In the genomic region with DNA sequence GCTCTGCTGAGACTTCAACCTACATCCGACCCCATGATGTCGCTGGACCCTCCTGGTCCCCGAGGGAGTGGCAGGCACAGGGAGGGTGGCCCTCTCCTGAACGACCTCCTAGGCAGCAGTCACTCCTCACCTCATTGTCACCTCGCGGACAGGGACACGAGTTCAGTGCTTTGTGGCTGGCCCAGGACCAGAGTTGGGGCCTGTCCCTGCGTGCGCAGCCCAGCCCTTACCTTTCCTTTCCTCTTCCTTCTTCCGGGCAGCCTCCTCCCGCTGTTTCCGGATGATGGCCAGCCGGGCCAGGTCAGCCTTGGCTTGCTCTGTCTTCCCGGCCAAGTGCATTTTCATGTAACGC, we compare ENCODE assay signal across 2 cellular contexts.
TF ChIP-seq lines count a peak whose summit lies in the region.

No MANE protein-coding gene starts in this region.

TF ChIP-seq in GM23338, 12 proteins besides CTCF, POLR2A, EP300 and RAD21 (continues in another document):
- no peak for TF ChIP-seq ZNF114 (CRISPR knock-in tag; IDR thresholded peaks at IDR 0.05)
- TF ChIP-seq, protein P1, sequence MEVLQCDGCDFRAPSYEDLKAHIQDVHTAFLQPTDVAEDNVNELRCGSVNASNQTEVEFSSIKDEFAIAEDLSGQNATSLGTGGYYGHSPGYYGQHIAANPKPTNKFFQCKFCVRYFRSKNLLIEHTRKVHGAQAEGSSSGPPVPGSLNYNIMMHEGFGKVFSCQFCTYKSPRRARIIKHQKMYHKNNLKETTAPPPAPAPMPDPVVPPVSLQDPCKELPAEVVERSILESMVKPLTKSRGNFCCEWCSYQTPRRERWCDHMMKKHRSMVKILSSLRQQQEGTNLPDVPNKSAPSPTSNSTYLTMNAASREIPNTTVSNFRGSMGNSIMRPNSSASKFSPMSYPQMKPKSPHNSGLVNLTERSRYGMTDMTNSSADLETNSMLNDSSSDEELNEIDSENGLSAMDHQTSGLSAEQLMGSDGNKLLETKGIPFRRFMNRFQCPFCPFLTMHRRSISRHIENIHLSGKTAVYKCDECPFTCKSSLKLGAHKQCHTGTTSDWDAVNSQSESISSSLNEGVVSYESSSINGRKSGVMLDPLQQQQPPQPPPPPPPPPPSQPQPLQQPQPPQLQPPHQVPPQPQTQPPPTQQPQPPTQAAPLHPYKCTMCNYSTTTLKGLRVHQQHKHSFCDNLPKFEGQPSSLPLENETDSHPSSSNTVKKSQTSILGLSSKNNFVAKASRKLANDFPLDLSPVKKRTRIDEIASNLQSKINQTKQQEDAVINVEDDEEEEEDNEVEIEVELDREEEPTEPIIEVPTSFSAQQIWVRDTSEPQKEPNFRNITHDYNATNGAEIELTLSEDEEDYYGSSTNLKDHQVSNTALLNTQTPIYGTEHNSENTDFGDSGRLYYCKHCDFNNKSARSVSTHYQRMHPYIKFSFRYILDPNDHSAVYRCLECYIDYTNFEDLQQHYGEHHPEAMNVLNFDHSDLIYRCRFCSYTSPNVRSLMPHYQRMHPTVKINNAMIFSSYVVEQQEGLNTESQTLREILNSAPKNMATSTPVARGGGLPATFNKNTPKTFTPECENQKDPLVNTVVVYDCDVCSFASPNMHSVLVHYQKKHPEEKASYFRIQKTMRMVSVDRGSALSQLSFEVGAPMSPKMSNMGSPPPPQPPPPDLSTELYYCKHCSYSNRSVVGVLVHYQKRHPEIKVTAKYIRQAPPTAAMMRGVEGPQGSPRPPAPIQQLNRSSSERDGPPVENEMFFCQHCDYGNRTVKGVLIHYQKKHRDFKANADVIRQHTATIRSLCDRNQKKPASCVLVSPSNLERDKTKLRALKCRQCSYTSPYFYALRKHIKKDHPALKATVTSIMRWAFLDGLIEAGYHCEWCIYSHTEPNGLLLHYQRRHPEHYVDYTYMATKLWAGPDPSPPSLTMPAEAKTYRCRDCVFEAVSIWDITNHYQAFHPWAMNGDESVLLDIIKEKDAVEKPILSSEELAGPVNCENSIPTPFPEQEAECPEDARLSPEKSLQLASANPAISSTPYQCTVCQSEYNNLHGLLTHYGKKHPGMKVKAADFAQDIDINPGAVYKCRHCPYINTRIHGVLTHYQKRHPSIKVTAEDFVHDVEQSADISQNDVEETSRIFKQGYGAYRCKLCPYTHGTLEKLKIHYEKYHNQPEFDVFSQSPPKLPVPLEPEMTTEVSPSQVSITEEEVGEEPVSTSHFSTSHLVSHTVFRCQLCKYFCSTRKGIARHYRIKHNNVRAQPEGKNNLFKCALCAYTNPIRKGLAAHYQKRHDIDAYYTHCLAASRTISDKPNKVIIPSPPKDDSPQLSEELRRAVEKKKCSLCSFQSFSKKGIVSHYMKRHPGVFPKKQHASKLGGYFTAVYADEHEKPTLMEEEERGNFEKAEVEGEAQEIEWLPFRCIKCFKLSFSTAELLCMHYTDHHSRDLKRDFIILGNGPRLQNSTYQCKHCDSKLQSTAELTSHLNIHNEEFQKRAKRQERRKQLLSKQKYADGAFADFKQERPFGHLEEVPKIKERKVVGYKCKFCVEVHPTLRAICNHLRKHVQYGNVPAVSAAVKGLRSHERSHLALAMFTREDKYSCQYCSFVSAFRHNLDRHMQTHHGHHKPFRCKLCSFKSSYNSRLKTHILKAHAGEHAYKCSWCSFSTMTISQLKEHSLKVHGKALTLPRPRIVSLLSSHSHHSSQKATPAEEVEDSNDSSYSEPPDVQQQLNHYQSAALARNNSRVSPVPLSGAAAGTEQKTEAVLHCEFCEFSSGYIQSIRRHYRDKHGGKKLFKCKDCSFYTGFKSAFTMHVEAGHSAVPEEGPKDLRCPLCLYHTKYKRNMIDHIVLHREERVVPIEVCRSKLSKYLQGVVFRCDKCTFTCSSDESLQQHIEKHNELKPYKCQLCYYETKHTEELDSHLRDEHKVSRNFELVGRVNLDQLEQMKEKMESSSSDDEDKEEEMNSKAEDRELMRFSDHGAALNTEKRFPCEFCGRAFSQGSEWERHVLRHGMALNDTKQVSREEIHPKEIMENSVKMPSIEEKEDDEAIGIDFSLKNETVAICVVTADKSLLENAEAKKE (CRISPR knock-in tag; IDR thresholded peaks at IDR 0.05): no peak
- TF ChIP-seq, protein P2, sequence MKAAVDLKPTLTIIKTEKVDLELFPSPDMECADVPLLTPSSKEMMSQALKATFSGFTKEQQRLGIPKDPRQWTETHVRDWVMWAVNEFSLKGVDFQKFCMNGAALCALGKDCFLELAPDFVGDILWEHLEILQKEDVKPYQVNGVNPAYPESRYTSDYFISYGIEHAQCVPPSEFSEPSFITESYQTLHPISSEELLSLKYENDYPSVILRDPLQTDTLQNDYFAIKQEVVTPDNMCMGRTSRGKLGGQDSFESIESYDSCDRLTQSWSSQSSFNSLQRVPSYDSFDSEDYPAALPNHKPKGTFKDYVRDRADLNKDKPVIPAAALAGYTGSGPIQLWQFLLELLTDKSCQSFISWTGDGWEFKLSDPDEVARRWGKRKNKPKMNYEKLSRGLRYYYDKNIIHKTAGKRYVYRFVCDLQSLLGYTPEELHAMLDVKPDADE (IDR thresholded peaks at IDR 0.05): no peak
- TF ChIP-seq, protein P3, sequence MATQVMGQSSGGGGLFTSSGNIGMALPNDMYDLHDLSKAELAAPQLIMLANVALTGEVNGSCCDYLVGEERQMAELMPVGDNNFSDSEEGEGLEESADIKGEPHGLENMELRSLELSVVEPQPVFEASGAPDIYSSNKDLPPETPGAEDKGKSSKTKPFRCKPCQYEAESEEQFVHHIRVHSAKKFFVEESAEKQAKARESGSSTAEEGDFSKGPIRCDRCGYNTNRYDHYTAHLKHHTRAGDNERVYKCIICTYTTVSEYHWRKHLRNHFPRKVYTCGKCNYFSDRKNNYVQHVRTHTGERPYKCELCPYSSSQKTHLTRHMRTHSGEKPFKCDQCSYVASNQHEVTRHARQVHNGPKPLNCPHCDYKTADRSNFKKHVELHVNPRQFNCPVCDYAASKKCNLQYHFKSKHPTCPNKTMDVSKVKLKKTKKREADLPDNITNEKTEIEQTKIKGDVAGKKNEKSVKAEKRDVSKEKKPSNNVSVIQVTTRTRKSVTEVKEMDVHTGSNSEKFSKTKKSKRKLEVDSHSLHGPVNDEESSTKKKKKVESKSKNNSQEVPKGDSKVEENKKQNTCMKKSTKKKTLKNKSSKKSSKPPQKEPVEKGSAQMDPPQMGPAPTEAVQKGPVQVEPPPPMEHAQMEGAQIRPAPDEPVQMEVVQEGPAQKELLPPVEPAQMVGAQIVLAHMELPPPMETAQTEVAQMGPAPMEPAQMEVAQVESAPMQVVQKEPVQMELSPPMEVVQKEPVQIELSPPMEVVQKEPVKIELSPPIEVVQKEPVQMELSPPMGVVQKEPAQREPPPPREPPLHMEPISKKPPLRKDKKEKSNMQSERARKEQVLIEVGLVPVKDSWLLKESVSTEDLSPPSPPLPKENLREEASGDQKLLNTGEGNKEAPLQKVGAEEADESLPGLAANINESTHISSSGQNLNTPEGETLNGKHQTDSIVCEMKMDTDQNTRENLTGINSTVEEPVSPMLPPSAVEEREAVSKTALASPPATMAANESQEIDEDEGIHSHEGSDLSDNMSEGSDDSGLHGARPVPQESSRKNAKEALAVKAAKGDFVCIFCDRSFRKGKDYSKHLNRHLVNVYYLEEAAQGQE (IDR thresholded peaks at IDR 0.05; ENCODE audit: unreplicated experiment): no peak
- TF ChIP-seq POLR2AphosphoS5 (IDR thresholded peaks at IDR 0.05; ENCODE audit: low read depth): no peak
- no peak for TF ChIP-seq JUNB (IDR thresholded peaks at IDR 0.05; ENCODE audit: unreplicated experiment)
- no peak for TF ChIP-seq STAT1 (IDR thresholded peaks at IDR 0.05; ENCODE audit: unreplicated experiment)
- TF ChIP-seq CREB1 (CRISPR knock-in tag; IDR thresholded peaks at IDR 0.05; ENCODE audit: low read depth): no peak
- no peak for TF ChIP-seq ZNF331 (CRISPR knock-in tag; IDR thresholded peaks at IDR 0.05; ENCODE audit: low read depth)
- no peak for TF ChIP-seq EZH2phosphoT487 (IDR thresholded peaks at IDR 0.05; ENCODE audit: unreplicated experiment)
- TF ChIP-seq EZH2 (IDR thresholded peaks at IDR 0.05; ENCODE audit: low read depth, unreplicated experiment): no peak

TF ChIP-seq in GM12878, 131 proteins besides CTCF, POLR2A, EP300 and RAD21:
- TF ChIP-seq CBX5 (IDR thresholded peaks at IDR 0.05; ENCODE audit: low read depth): no peak
- TF ChIP-seq POLR2AphosphoS5 (IDR thresholded peaks at IDR 0.05; ENCODE audit: low read length): peak; percentile 2; the same call in 1 of the 2 replicates
- TF ChIP-seq, protein P4, sequence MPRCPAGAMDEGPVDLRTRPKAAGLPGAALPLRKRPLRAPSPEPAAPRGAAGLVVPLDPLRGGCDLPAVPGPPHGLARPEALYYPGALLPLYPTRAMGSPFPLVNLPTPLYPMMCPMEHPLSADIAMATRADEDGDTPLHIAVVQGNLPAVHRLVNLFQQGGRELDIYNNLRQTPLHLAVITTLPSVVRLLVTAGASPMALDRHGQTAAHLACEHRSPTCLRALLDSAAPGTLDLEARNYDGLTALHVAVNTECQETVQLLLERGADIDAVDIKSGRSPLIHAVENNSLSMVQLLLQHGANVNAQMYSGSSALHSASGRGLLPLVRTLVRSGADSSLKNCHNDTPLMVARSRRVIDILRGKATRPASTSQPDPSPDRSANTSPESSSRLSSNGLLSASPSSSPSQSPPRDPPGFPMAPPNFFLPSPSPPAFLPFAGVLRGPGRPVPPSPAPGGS (IDR thresholded peaks at IDR 0.05; ENCODE audit: borderline replicate concordance, insufficient read depth, low read depth, low read length, poor library complexity, severe bottlenecking): peak; percentile 2
